Comparison of ENCODE assay signal across 1 cellular context in the genomic region with DNA sequence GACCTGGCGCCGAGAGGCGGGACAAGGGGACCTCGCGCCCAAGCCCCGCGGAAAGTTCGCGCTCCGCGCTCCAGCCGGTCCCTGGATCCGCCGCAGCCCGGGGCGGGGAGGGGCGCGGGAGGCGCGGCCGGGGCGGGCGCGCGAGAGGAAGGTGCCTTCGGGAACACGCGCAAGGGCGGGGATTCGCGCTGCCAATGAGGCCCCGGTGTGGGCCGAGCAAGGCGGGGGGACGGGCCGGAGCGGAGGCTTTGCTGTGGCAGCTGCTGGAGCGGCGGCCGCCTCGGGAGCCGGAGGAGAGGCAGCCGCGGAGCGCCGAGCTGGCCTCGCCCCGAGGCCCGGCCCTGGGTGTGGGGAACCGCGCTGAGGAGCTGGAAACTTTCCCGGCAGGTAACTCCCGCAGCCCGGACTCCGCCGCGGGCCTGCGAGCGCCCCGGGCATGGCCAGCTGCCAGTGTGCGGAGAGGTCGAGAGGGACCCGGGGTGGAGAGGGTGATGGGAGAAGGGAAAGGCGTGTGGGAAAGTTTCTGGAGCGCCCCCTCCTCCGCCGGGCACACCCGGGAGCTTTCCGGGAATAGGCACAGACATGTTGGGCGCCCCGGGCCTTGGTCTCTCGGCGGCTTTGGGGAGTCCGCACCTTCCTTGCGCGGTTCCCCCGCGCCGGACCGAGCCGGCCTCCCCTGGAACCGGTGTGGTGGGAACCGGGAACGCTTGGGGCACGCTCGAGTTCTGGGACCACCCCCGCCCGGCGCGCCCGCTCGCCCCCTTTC.
TF ChIP-seq lines count a peak whose summit lies in the region.

A gene (plus strand): TSS at position 245 of the 766 bp plus-strand sequence. CDS start 97,271 bp downstream, outside the sequence.

TF ChIP-seq in WTC11, 78 proteins besides CTCF, POLR2A, EP300 and RAD21 (continued from another document and continues in another):
- TF ChIP-seq, protein P1, sequence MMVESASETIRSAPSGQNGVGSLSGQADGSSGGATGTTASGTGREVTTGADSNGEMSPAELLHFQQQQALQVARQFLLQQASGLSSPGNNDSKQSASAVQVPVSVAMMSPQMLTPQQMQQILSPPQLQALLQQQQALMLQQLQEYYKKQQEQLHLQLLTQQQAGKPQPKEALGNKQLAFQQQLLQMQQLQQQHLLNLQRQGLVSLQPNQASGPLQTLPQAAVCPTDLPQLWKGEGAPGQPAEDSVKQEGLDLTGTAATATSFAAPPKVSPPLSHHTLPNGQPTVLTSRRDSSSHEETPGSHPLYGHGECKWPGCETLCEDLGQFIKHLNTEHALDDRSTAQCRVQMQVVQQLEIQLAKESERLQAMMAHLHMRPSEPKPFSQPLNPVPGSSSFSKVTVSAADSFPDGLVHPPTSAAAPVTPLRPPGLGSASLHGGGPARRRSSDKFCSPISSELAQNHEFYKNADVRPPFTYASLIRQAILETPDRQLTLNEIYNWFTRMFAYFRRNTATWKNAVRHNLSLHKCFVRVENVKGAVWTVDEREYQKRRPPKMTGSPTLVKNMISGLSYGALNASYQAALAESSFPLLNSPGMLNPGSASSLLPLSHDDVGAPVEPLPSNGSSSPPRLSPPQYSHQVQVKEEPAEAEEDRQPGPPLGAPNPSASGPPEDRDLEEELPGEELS (CRISPR knock-in tag; IDR thresholded peaks at IDR 0.05): no peak; the same call in 1 of the 2 replicates
- no peak for TF ChIP-seq CREM (CRISPR knock-in tag; IDR thresholded peaks at IDR 0.05)
- TF ChIP-seq ESRRA (CRISPR knock-in tag; IDR thresholded peaks at IDR 0.05; ENCODE audit: borderline replicate concordance): no peak
- TF ChIP-seq, protein P2, sequence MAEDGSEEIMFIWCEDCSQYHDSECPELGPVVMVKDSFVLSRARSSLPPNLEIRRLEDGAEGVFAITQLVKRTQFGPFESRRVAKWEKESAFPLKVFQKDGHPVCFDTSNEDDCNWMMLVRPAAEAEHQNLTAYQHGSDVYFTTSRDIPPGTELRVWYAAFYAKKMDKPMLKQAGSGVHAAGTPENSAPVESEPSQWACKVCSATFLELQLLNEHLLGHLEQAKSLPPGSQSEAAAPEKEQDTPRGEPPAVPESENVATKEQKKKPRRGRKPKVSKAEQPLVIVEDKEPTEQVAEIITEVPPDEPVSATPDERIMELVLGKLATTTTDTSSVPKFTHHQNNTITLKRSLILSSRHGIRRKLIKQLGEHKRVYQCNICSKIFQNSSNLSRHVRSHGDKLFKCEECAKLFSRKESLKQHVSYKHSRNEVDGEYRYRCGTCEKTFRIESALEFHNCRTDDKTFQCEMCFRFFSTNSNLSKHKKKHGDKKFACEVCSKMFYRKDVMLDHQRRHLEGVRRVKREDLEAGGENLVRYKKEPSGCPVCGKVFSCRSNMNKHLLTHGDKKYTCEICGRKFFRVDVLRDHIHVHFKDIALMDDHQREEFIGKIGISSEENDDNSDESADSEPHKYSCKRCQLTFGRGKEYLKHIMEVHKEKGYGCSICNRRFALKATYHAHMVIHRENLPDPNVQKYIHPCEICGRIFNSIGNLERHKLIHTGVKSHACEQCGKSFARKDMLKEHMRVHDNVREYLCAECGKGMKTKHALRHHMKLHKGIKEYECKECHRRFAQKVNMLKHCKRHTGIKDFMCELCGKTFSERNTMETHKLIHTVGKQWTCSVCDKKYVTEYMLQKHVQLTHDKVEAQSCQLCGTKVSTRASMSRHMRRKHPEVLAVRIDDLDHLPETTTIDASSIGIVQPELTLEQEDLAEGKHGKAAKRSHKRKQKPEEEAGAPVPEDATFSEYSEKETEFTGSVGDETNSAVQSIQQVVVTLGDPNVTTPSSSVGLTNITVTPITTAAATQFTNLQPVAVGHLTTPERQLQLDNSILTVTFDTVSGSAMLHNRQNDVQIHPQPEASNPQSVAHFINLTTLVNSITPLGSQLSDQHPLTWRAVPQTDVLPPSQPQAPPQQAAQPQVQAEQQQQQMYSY (CRISPR knock-in tag; IDR thresholded peaks at IDR 0.05): peak; percentile 30; the same call in 1 of the 2 replicates
- 0 out of 2 replicates have a peak, but pooled peaks have one; percentile 25 for TF ChIP-seq NR2C2 (CRISPR knock-in tag; IDR thresholded peaks at IDR 0.05)
- TF ChIP-seq SP1 (CRISPR knock-in tag; conservative IDR thresholded peaks at IDR 0.05): peak; percentile 60; the same call in 1 of the 2 replicates
- no peak; the same call in 1 of the 2 replicates for TF ChIP-seq RELA (CRISPR knock-in tag; IDR thresholded peaks at IDR 0.05; ENCODE audit: borderline replicate concordance)
- TF ChIP-seq EMX1 (CRISPR knock-in tag; IDR thresholded peaks at IDR 0.05): no peak
- TF ChIP-seq, protein P3, sequence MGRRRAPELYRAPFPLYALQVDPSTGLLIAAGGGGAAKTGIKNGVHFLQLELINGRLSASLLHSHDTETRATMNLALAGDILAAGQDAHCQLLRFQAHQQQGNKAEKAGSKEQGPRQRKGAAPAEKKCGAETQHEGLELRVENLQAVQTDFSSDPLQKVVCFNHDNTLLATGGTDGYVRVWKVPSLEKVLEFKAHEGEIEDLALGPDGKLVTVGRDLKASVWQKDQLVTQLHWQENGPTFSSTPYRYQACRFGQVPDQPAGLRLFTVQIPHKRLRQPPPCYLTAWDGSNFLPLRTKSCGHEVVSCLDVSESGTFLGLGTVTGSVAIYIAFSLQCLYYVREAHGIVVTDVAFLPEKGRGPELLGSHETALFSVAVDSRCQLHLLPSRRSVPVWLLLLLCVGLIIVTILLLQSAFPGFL (CRISPR knock-in tag; IDR thresholded peaks at IDR 0.05; ENCODE audit: borderline replicate concordance): no peak
- no peak for TF ChIP-seq KAT7 (CRISPR knock-in tag; IDR thresholded peaks at IDR 0.05; ENCODE audit: borderline replicate concordance)
- 0 out of 2 replicates have a peak, but pooled peaks have one; percentile 17 for TF ChIP-seq ELF4 (CRISPR knock-in tag; IDR thresholded peaks at IDR 0.05; ENCODE audit: low read depth)
- TF ChIP-seq, protein P4, sequence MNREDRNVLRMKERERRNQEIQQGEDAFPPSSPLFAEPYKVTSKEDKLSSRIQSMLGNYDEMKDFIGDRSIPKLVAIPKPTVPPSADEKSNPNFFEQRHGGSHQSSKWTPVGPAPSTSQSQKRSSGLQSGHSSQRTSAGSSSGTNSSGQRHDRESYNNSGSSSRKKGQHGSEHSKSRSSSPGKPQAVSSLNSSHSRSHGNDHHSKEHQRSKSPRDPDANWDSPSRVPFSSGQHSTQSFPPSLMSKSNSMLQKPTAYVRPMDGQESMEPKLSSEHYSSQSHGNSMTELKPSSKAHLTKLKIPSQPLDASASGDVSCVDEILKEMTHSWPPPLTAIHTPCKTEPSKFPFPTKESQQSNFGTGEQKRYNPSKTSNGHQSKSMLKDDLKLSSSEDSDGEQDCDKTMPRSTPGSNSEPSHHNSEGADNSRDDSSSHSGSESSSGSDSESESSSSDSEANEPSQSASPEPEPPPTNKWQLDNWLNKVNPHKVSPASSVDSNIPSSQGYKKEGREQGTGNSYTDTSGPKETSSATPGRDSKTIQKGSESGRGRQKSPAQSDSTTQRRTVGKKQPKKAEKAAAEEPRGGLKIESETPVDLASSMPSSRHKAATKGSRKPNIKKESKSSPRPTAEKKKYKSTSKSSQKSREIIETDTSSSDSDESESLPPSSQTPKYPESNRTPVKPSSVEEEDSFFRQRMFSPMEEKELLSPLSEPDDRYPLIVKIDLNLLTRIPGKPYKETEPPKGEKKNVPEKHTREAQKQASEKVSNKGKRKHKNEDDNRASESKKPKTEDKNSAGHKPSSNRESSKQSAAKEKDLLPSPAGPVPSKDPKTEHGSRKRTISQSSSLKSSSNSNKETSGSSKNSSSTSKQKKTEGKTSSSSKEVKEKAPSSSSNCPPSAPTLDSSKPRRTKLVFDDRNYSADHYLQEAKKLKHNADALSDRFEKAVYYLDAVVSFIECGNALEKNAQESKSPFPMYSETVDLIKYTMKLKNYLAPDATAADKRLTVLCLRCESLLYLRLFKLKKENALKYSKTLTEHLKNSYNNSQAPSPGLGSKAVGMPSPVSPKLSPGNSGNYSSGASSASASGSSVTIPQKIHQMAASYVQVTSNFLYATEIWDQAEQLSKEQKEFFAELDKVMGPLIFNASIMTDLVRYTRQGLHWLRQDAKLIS (CRISPR knock-in tag; IDR thresholded peaks at IDR 0.05; ENCODE audit: borderline replicate concordance): no peak
- TF ChIP-seq, protein P5, sequence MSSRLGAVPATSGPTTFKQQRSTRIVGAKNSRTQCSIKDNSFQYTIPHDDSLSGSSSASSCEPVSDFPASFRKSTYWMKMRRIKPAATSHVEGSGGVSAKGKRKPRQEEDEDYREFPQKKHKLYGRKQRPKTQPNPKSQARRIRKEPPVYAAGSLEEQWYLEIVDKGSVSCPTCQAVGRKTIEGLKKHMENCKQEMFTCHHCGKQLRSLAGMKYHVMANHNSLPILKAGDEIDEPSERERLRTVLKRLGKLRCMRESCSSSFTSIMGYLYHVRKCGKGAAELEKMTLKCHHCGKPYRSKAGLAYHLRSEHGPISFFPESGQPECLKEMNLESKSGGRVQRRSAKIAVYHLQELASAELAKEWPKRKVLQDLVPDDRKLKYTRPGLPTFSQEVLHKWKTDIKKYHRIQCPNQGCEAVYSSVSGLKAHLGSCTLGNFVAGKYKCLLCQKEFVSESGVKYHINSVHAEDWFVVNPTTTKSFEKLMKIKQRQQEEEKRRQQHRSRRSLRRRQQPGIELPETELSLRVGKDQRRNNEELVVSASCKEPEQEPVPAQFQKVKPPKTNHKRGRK (CRISPR knock-in tag; IDR thresholded peaks at IDR 0.05; ENCODE audit: borderline replicate concordance): no peak
- peak; percentile 45 for TF ChIP-seq NFYB (CRISPR knock-in tag; conservative IDR thresholded peaks at IDR 0.05; ENCODE audit: low read depth)
- TF ChIP-seq, protein P6, sequence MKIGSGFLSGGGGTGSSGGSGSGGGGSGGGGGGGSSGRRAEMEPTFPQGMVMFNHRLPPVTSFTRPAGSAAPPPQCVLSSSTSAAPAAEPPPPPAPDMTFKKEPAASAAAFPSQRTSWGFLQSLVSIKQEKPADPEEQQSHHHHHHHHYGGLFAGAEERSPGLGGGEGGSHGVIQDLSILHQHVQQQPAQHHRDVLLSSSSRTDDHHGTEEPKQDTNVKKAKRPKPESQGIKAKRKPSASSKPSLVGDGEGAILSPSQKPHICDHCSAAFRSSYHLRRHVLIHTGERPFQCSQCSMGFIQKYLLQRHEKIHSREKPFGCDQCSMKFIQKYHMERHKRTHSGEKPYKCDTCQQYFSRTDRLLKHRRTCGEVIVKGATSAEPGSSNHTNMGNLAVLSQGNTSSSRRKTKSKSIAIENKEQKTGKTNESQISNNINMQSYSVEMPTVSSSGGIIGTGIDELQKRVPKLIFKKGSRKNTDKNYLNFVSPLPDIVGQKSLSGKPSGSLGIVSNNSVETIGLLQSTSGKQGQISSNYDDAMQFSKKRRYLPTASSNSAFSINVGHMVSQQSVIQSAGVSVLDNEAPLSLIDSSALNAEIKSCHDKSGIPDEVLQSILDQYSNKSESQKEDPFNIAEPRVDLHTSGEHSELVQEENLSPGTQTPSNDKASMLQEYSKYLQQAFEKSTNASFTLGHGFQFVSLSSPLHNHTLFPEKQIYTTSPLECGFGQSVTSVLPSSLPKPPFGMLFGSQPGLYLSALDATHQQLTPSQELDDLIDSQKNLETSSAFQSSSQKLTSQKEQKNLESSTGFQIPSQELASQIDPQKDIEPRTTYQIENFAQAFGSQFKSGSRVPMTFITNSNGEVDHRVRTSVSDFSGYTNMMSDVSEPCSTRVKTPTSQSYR (CRISPR knock-in tag; IDR thresholded peaks at IDR 0.05): peak; percentile 65; the same call in 1 of the 2 replicates
- TF ChIP-seq FOXK1 (CRISPR knock-in tag; IDR thresholded peaks at IDR 0.05): peak; percentile 52; the same call in 1 of the 2 replicates
- TF ChIP-seq ATF1 (CRISPR knock-in tag; IDR thresholded peaks at IDR 0.05): no peak
- TF ChIP-seq, protein P7, sequence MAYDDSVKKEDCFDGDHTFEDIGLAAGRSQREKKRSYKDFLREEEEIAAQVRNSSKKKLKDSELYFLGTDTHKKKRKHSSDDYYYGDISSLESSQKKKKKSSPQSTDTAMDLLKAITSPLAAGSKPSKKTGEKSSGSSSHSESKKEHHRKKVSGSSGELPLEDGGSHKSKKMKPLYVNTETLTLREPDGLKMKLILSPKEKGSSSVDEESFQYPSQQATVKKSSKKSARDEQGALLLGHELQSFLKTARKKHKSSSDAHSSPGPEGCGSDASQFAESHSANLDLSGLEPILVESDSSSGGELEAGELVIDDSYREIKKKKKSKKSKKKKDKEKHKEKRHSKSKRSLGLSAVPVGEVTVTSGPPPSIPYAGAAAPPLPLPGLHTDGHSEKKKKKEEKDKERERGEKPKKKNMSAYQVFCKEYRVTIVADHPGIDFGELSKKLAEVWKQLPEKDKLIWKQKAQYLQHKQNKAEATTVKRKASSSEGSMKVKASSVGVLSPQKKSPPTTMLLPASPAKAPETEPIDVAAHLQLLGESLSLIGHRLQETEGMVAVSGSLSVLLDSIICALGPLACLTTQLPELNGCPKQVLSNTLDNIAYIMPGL (CRISPR knock-in tag; IDR thresholded peaks at IDR 0.05): 0 out of 2 replicates have a peak, but pooled peaks have one; percentile 32
- TF ChIP-seq, protein P8, sequence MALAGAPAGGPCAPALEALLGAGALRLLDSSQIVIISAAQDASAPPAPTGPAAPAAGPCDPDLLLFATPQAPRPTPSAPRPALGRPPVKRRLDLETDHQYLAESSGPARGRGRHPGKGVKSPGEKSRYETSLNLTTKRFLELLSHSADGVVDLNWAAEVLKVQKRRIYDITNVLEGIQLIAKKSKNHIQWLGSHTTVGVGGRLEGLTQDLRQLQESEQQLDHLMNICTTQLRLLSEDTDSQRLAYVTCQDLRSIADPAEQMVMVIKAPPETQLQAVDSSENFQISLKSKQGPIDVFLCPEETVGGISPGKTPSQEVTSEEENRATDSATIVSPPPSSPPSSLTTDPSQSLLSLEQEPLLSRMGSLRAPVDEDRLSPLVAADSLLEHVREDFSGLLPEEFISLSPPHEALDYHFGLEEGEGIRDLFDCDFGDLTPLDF (CRISPR knock-in tag; IDR thresholded peaks at IDR 0.05): no peak
- no peak for TF ChIP-seq NFE2L1 (CRISPR knock-in tag; IDR thresholded peaks at IDR 0.05)
- TF ChIP-seq, protein P9, sequence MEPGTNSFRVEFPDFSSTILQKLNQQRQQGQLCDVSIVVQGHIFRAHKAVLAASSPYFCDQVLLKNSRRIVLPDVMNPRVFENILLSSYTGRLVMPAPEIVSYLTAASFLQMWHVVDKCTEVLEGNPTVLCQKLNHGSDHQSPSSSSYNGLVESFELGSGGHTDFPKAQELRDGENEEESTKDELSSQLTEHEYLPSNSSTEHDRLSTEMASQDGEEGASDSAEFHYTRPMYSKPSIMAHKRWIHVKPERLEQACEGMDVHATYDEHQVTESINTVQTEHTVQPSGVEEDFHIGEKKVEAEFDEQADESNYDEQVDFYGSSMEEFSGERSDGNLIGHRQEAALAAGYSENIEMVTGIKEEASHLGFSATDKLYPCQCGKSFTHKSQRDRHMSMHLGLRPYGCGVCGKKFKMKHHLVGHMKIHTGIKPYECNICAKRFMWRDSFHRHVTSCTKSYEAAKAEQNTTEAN (CRISPR knock-in tag; IDR thresholded peaks at IDR 0.05): 0 out of 2 replicates have a peak, but pooled peaks have one; percentile 54
- TF ChIP-seq, protein P10, sequence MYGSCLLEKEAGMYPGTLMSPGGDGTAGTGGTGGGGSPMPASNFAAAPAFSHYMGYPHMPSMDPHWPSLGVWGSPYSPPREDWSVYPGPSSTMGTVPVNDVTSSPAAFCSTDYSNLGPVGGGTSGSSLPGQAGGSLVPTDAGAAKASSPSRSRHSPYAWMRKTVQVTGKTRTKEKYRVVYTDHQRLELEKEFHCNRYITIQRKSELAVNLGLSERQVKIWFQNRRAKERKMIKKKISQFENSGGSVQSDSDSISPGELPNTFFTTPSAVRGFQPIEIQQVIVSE (CRISPR knock-in tag; IDR thresholded peaks at IDR 0.05; ENCODE audit: borderline replicate concordance): no peak
